In genomic region chr2:120224256-120224655, GRCh38 we compare ENCODE assay signal across 9 cellular contexts. TPM values are rescaled to one million over a fixed set of nuclear protein-coding genes. Genes with fewer than 3 reads are reported as not detected.
DNase-seq lines count a peak whose midpoint lies in the region; ATAC-seq and TF ChIP-seq lines count a peak whose summit lies in the region.
"Had no signal": no experiment of that assay in that cellular context is flagged by ENCODE, and none has a peak within 500 bp of the region (broad histone marks: within the 10 kb centered on the region; RNA-seq: fewer than 3 reads in every experiment).

No MANE protein-coding gene starts in this region.

- no peak overlapping the region for H2AFZ ChIP-seq in OCI-LY1 (ENCODE audit: low read length)

- TF ChIP-seq CTCF in OCI-LY1 (IDR thresholded peaks at IDR 0.05; ENCODE audit: low read length) (no peak), epithelial cell of esophagus (IDR thresholded peaks at IDR 0.05; ENCODE audit: insufficient read depth, low read depth, low read length, missing control alignments) (no peak), progenitor cell of endocrine pancreas (IDR thresholded peaks at IDR 0.05; ENCODE audit: unreplicated experiment) (no peak), GM10266 (IDR thresholded peaks at IDR 0.05; ENCODE audit: control insufficient read depth, insufficient read depth, low read depth, missing control alignments) (no peak)

- no peaks in the 10 kb centered on the region for H3K9me3 ChIP-seq in OCI-LY1 (ENCODE audit: low read length)

- H3K4me3 ChIP-seq in GM08714 (ENCODE audit: low read length) = peak overlapping the region; percentile 58; the same call in 1 of the 2 replicates
- H3K4me3 ChIP-seq in OCI-LY1 (ENCODE audit: low read depth, low read length, poor library complexity, severe bottlenecking) = peak overlapping the region; percentile 86
- H3K4me3 ChIP-seq in epithelial cell of esophagus (ENCODE audit: low read length) = peak overlapping the region; percentile 54

- H3K9me3 Mint-ChIP-seq in progenitor cell of endocrine pancreas (ENCODE audit: low read depth) = peaks cover 4% of the 10 kb centered on the region

- H3K27me3 Mint-ChIP-seq in progenitor cell of endocrine pancreas = peaks cover 41% of the 10 kb centered on the region

- H3K36me3 Mint-ChIP-seq in progenitor cell of endocrine pancreas (ENCODE audit: insufficient read depth) = peaks cover 17% of the 10 kb centered on the region

- DNase-seq in epithelial cell of esophagus (ENCODE audit: low read depth) (no peak), progenitor cell of endocrine pancreas (ENCODE audit: low spot score, unreplicated experiment) (no peak), GM10266 (ENCODE audit: extremely low spot score) (no peak), AML-193 (lab: John Stamatoyannopoulos, UW) (no peak)
- DNase-seq: NCI-H446 treated with DMSO at 0.1 percent for 48 hours had no signal

- peaks cover 35% of the 10 kb centered on the region for H3K36me3 ChIP-seq in OCI-LY1 (ENCODE audit: insufficient read depth, low read length)

- no peak for ATAC-seq in GM21529 (IDR thresholded peaks at IDR 0.05; ENCODE audit: unreplicated experiment)
- no peak for ATAC-seq in GM18520 (IDR thresholded peaks at IDR 0.05; ENCODE audit: unreplicated experiment)

- 0 out of 2 replicates have a peak, but pooled peaks cover 5% of the 10 kb centered on the region for H3F3A ChIP-seq in OCI-LY1 (ENCODE audit: insufficient read depth, low read length)

- H4K20me1 ChIP-seq in OCI-LY1 (ENCODE audit: insufficient read depth, low read length) = no peaks in the 10 kb centered on the region

- peaks cover 8% of the 10 kb centered on the region; the same call in 1 of the 2 replicates for H3K79me2 ChIP-seq in OCI-LY1 (ENCODE audit: insufficient read depth, low read length)

- peak overlapping the region; percentile 94 for H3K4me2 ChIP-seq in OCI-LY1 (ENCODE audit: low read length)

- peak overlapping the region; percentile 92 for H3K9ac ChIP-seq in OCI-LY1 (ENCODE audit: low read length)

- peak overlapping the region; percentile 74 for H3K4me3 Mint-ChIP-seq in progenitor cell of endocrine pancreas (ENCODE audit: low read depth)

- peak overlapping the region; percentile 98 for H3K27ac ChIP-seq in OCI-LY1 (ENCODE audit: low read depth, low read length, poor library complexity, severe bottlenecking)

- H3K4me1 Mint-ChIP-seq in progenitor cell of endocrine pancreas (ENCODE audit: low read depth) = peaks cover 2% of the 10 kb centered on the region

- peaks cover 91% of the 10 kb centered on the region for H3K4me1 ChIP-seq in OCI-LY1 (ENCODE audit: insufficient read depth, low read length, severe bottlenecking)

- no peak overlapping the region for H3K27ac Mint-ChIP-seq in progenitor cell of endocrine pancreas

- no peaks in the 10 kb centered on the region for H3K27me3 ChIP-seq in OCI-LY1 (ENCODE audit: insufficient read depth, low read length)

- no peaks in the 10 kb centered on the region for H3K9me2 ChIP-seq in OCI-LY1 (ENCODE audit: low read depth, low read length)

RNA-seq across cellular contexts. Expression of gene TMEM185B, which starts 1.1 kb away (rescaled TPM):
- total RNA-seq in progenitor cell of endocrine pancreas = 19.9 and 20.3 TPM in 2 replicates

RNA-seq across cellular contexts. Expression of gene RALB, which starts 28.4 kb away (rescaled TPM):
- 26.6 and 30.5 TPM in 2 replicates for total RNA-seq in progenitor cell of endocrine pancreas
